In the genomic region with DNA sequence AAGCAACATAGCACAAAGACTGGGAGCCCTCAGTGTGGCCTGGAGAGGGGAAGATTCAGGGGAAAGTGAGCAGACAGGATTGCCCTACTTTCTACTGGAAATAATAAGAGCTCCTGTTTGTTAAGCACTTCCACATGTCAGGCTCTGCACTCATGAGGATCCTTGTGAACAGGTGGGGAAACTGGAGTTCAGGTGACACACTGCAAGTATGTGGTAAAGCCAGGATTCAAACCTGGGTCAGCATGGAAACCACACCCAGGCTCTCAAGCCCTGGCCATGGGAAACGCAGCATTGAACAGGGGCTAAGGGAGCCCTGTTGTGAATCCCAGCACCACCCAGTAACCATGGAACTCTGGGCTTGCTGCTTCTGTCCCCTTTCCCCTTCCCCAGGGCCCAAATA, we compare ENCODE assay signal across 10 cellular contexts. TPM values are rescaled to one million over a fixed set of nuclear protein-coding genes. Genes with fewer than 3 reads are reported as not detected.
DNase-seq lines count a peak whose midpoint lies in the region; ATAC-seq, FAIRE-seq and TF ChIP-seq lines count a peak whose summit lies in the region.
"Had no signal": no experiment of that assay in that cellular context is flagged by ENCODE, and none has a peak within 500 bp of the region (broad histone marks: within the 10 kb centered on the region; RNA-seq: fewer than 3 reads in every experiment).

No MANE protein-coding gene starts in this region.

- no peaks in the 10 kb centered on the region for H3K9me3 ChIP-seq in SK-N-SH
- no peaks in the 10 kb centered on the region for H3K9me3 ChIP-seq in esophagus squamous epithelium
- no peaks in the 10 kb centered on the region for H3K9me3 ChIP-seq in small intestine (ENCODE audit: control insufficient read depth, low read depth)
- no peaks in the 10 kb centered on the region for H3K9me3 ChIP-seq in heart right ventricle

- no peak for TF ChIP-seq POLR2A in esophagus squamous epithelium (IDR thresholded peaks at IDR 0.05)

- ATAC-seq in SK-N-SH treated with all-trans-retinoic acid at 6 μM for 48 hours (no peak), HG02938 (IDR thresholded peaks at IDR 0.05; ENCODE audit: unreplicated experiment) (no peak), heart right ventricle (no peak), HG03354 (IDR thresholded peaks at IDR 0.05; ENCODE audit: poor library complexity, severe bottlenecking, unreplicated experiment) (no peak)
- ATAC-seq: activated T-helper 17 cell treated with anti-CD3 and anti-CD28 coated beads, Interleukin-2, amount 50 U/mL, for 72 hours had no signal

- no peak for FAIRE-seq in small intestine (lab: Jason Lieb, UNC)
- FAIRE-seq: D721Med had no signal

- no peaks in the 10 kb centered on the region for H3K9me2 ChIP-seq in SK-N-SH

- peak overlapping the region; percentile 73 to 96 for H3K27ac ChIP-seq in SK-N-SH (ENCODE audit: low read depth in 2 of 2, low read length in 1 of 2)
- H3K27ac ChIP-seq in KMS-11: peak overlapping the region; percentile 80; the same call in 1 of the 2 replicates
- H3K27ac ChIP-seq in esophagus squamous epithelium: peak overlapping the region; percentile 80 to 94 (median 89)
- peak overlapping the region; percentile 79 to 83 for H3K27ac ChIP-seq in small intestine (ENCODE audit: low read depth in 1 of 2, low read length in 1 of 2)
- H3K27ac ChIP-seq in heart right ventricle: peak overlapping the region in 1 of 10 donors; percentile 26

- CTCF ChIA-PET in SK-N-SH (lab: Yijun Ruan, JAX): interaction anchor here (0.7 to 31.0 kb wide), 32 partner anchors 8 to 390 kb away, joined by 3 to 1802 read pairs (median 4); partner anchors contain the start of genes BCL2L1, FOXS1, HM13 and ID1

- H3K4me1 ChIP-seq in SK-N-SH (ENCODE audit: control insufficient read depth in 1 of 2, insufficient read depth in 2 of 2, low read depth in 1 of 2, low read length in 1 of 2) (peaks cover 26 to 33% of the 10 kb centered on the region in 2 experiments), KMS-11 (ENCODE audit: low read depth, poor library complexity, severe bottlenecking) (peaks cover 99% of the 10 kb centered on the region), esophagus squamous epithelium (peaks cover 38 to 78% (median 45%) of the 10 kb centered on the region in 3 donors), small intestine (ENCODE audit: control insufficient read depth in 2 of 2, insufficient read depth in 1 of 2, low read depth in 1 of 2, low read length in 1 of 2) (peaks cover 5 to 9% of the 10 kb centered on the region in 2 donors), heart right ventricle (peaks cover 0 to 26% (median 5%) of the 10 kb centered on the region in 9 donors)

- 60% methylated on average over 1 of the region's 1 CpG for WGBS in SK-N-SH (ENCODE audit: low lambda C conversion rate)
- WGBS in esophagus squamous epithelium, 2 donors: 40% methylated on average over 1 of the region's 1 CpG; no CpG with 5 or more reads in 1 of the 2 donors
- WGBS in small intestine, 3 donors: 55 to 67% (median 67%) methylated on average over 1 of the region's 1 CpG
- 76 to 82% methylated on average over 1 of the region's 1 CpG for WGBS in heart right ventricle, 2 donors

- no peak for TF ChIP-seq CTCF in SK-N-SH (IDR thresholded peaks at IDR 0.05)
- TF ChIP-seq CTCF in KMS-11 (conservative IDR thresholded peaks at IDR 0.05; ENCODE audit: low read depth, low read length): no peak
- TF ChIP-seq CTCF in esophagus squamous epithelium (IDR thresholded peaks at IDR 0.05): no peak
- no peak for TF ChIP-seq CTCF in heart right ventricle (IDR thresholded peaks at IDR 0.05)

- intact Hi-C loops in esophagus squamous epithelium (cut with DNase I): loop anchor here (2.0 to 10.0 kb wide), 2 partner anchors 51 to 163 kb away; partner anchors contain the start of gene BCL2L1
- intact Hi-C loops in heart right ventricle (cut with DNase I): loop anchor here in 7 of 10 donors (2.0 to 10.0 kb wide), 5 partner anchors 50 to 163 kb away; partner anchors contain the start of gene BCL2L1 (in 4 of the 7)

- H2AFZ ChIP-seq in SK-N-SH (ENCODE audit: low read depth): no peak overlapping the region
- H2AFZ ChIP-seq in KMS-11 (ENCODE audit: low read depth): no peak overlapping the region

- DNase-seq in SK-N-SH (no peak), esophagus squamous epithelium (lab: John Stamatoyannopoulos, UW) (no peak), small intestine (no peak), heart right ventricle (no peak)

- no peak for TF ChIP-seq EP300 in SK-N-SH (IDR thresholded peaks at IDR 0.05; ENCODE audit: borderline replicate concordance in 1 of 2, low read depth in 1 of 2, low read length in 1 of 2)

- H3K4me2 ChIP-seq in SK-N-SH (no peak overlapping the region), KMS-11 (no peak overlapping the region)

- H3K27me3 ChIP-seq in SK-N-SH (ENCODE audit: insufficient read depth): no peaks in the 10 kb centered on the region
- H3K27me3 ChIP-seq in KMS-11 (ENCODE audit: insufficient read depth, low read depth): no peaks in the 10 kb centered on the region
- no peaks in the 10 kb centered on the region for H3K27me3 ChIP-seq in esophagus squamous epithelium
- H3K27me3 ChIP-seq in small intestine (ENCODE audit: control insufficient read depth in 2 of 2, insufficient read depth in 2 of 2, low read length in 2 of 2): no peaks in the 10 kb centered on the region
- no peaks in the 10 kb centered on the region for H3K27me3 ChIP-seq in heart right ventricle

- no peaks in the 10 kb centered on the region for H4K20me1 ChIP-seq in SK-N-SH (ENCODE audit: insufficient read depth)
- H4K20me1 ChIP-seq in KMS-11 (ENCODE audit: insufficient read depth): no peaks in the 10 kb centered on the region

- POLR2A ChIA-PET in SK-N-SH (lab: Yijun Ruan, JAX): interaction anchor here (0.6 to 5.3 kb wide), 12 partner anchors 9 to 176 kb away, joined by 3 to 48 read pairs (median 5); partner anchors contain the start of genes ID1 and TPX2

- H3K9ac ChIP-seq in SK-N-SH (peak overlapping the region; percentile 62; the same call in 1 of the 2 replicates), KMS-11 (no peak overlapping the region)

- H3K79me2 ChIP-seq in SK-N-SH (ENCODE audit: insufficient read depth) (no peaks in the 10 kb centered on the region; the same call in 1 of the 2 replicates), KMS-11 (ENCODE audit: insufficient read depth, low read depth) (no peaks in the 10 kb centered on the region)

- TF ChIP-seq RAD21 in SK-N-SH (IDR thresholded peaks at IDR 0.05; ENCODE audit: low read length): no peak

- no peak overlapping the region for H3K4me3 ChIP-seq in SK-N-SH (ENCODE audit: low read depth in 2 of 2, low read length in 1 of 2)
- no peak overlapping the region for H3K4me3 ChIP-seq in KMS-11 (IDR thresholded peaks at IDR 0.05; ENCODE audit: insufficient read depth, low read depth, low read length)
- H3K4me3 ChIP-seq in esophagus squamous epithelium: no peak overlapping the region
- H3K4me3 ChIP-seq in small intestine (ENCODE audit: low read depth in 1 of 2, low read length in 2 of 2): no peak overlapping the region
- H3K4me3 ChIP-seq in heart right ventricle: no peak overlapping the region

- peaks cover 40% of the 10 kb centered on the region for H3F3A ChIP-seq in SK-N-SH (replicated peaks; ENCODE audit: insufficient read depth)

- H3K36me3 ChIP-seq in SK-N-SH (replicated peaks in 1 of 2; ENCODE audit: control insufficient read depth in 1 of 2, insufficient read depth in 2 of 2, low read length in 1 of 2) (peaks cover 29 to 35% of the 10 kb centered on the region in 2 experiments), KMS-11 (ENCODE audit: insufficient read depth) (no peaks in the 10 kb centered on the region), esophagus squamous epithelium (peaks cover 3 to 83% (median 7%) of the 10 kb centered on the region in 3 donors), small intestine (ENCODE audit: control insufficient read depth in 2 of 2, insufficient read depth in 2 of 2, low read length in 2 of 2) (peaks cover 4 to 20% of the 10 kb centered on the region in 2 donors), heart right ventricle (peaks cover 0 to 94% (median 23%) of the 10 kb centered on the region in 9 donors)

TF ChIP-seq in SK-N-SH, 30 proteins besides CTCF, POLR2A, EP300 and RAD21:
- TF ChIP-seq TCF12 (IDR thresholded peaks at IDR 0.05): no peak
- no peak for TF ChIP-seq TEAD4 (IDR thresholded peaks at IDR 0.05; ENCODE audit: borderline replicate concordance, insufficient read depth)
- TF ChIP-seq FOXM1 (IDR thresholded peaks at IDR 0.05; ENCODE audit: low read depth): no peak
- TF ChIP-seq GABPA (IDR thresholded peaks at IDR 0.05; ENCODE audit: low read depth): no peak
- TF ChIP-seq MAX (IDR thresholded peaks at IDR 0.05; ENCODE audit: low read depth): no peak

TF ChIP-seq in SK-N-SH treated with all-trans-retinoic acid at 6 μM for 48 hours, 23 proteins besides CTCF, POLR2A, EP300 and RAD21 (continues in another document):
- TF ChIP-seq SNAI2 (CRISPR knock-in tag; IDR thresholded peaks at IDR 0.05) (no peak), ARNTL (CRISPR knock-in tag; IDR thresholded peaks at IDR 0.05; ENCODE audit: borderline replicate concordance, low read depth) (no peak), ESRRG (CRISPR knock-in tag; IDR thresholded peaks at IDR 0.05) (no peak)

RNA-seq across cellular contexts. Expression of gene ID1, which starts 42.8 kb away (rescaled TPM):
- polyA plus RNA-seq in SK-N-SH (2012; rRNA removed): 324 and 493 TPM in 2 replicates
- 194 and 301 TPM in 2 replicates for polyA plus RNA-seq in SK-N-SH (2012; cell fraction: cytosol; rRNA removed)
- polyA plus RNA-seq in SK-N-SH (2012; cell fraction: nucleus; rRNA removed): 945 and 1,537 TPM in 2 replicates
- 100 to 1,000 TPM; 422 to 839 (median 555) TPM for total RNA-seq in esophagus squamous epithelium
- polyA plus RNA-seq in small intestine: 100 to 1,000 TPM; 215 to 335 (median 284) TPM
- total RNA-seq in heart right ventricle: 100 to 1,000 TPM in 7 of 10 donors, 10 to 100 TPM in 3; 42.8 to 204 (median 109) TPM
- polyA plus RNA-seq in heart right ventricle: 100 to 1,000 TPM; 230 to 551 TPM

RNA-seq across cellular contexts. Expression of gene HM13, which starts 48.0 kb away (rescaled TPM):
- 160 and 176 TPM in 2 replicates for polyA plus RNA-seq in SK-N-SH (2012; rRNA removed)
- 86.0 and 123 TPM in 2 replicates for polyA plus RNA-seq in SK-N-SH (2012; cell fraction: cytosol; rRNA removed)
- polyA plus RNA-seq in SK-N-SH (2012; cell fraction: nucleus; rRNA removed): 153 and 200 TPM in 2 replicates
- 100 to 1,000 TPM in 2 of 4 donors, 10 to 100 TPM in 2; 76.3 to 162 (median 108) TPM for total RNA-seq in esophagus squamous epithelium
- 100 to 1,000 TPM in 1 of 3 donors, 10 to 100 TPM in 2; 53.9 to 202 (median 59.7) TPM for polyA plus RNA-seq in small intestine
- 10 to 100 TPM; 27.5 to 71.6 (median 33.5) TPM for total RNA-seq in heart right ventricle
- polyA plus RNA-seq in heart right ventricle: 100 to 1,000 TPM in 1 of 2 donors, 10 to 100 TPM in 1; 65.1 to 102 TPM
